ENCODE assay signal across 1 cellular context in the genomic region with DNA sequence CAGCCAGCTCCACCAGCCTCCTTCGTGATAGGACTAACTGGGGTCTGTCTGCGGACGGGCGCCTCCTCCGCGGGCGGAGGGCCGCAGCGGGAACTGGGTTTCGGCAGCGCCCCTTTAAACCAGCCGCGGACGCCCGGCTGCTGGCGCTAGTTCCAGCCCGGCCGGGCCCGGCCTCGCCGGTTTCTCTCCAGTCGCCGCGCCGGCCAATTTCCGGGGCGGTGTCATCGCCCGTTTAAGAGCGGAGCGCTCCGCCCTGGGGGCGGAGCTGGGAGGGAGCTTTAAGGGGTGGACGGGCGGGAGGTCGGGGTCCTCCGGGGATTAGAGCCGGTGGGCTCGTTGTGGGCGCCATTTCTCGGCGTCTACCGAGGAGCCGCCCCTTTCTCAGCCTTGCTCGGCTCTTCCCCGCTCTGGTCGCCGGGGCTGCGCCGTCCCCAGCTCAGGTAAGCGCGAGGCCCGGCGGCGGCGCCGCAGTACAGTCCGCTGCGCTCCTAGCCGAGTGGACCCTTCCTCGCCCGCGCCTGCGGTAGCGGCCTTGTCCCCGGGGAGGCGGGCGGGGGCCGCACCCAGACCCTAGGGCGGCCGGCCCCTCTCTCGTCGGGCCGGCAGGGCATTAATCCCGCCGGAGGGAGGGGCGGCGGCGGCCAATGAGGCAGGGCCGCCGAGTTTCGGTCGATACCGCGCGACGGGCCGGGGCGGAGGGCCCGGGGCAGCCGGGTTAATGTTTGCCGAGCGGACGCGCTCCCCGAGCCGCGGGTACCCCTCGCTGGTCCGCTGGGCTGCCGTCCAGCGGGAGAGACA.
A peak's percentile ranks its signal among the peaks of the same experiment; 100 is the strongest.
TF ChIP-seq lines count a peak whose summit lies in the region.

Gene EPB41L5 (plus strand): TSS at position 307 of the 798 bp plus-strand sequence. CDS start 6,008 bp downstream, outside the sequence.

TF ChIP-seq in HepG2, 621 proteins besides CTCF, POLR2A, EP300 and RAD21 (continued from another document and continues in another):
- TF ChIP-seq, protein P1, sequence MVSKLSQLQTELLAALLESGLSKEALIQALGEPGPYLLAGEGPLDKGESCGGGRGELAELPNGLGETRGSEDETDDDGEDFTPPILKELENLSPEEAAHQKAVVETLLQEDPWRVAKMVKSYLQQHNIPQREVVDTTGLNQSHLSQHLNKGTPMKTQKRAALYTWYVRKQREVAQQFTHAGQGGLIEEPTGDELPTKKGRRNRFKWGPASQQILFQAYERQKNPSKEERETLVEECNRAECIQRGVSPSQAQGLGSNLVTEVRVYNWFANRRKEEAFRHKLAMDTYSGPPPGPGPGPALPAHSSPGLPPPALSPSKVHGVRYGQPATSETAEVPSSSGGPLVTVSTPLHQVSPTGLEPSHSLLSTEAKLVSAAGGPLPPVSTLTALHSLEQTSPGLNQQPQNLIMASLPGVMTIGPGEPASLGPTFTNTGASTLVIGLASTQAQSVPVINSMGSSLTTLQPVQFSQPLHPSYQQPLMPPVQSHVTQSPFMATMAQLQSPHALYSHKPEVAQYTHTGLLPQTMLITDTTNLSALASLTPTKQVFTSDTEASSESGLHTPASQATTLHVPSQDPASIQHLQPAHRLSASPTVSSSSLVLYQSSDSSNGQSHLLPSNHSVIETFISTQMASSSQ (IDR thresholded peaks at IDR 0.05; ENCODE audit: low read depth), result peak; percentile 77; the same call in 1 of the 2 replicates
- TF ChIP-seq, protein P1 (CRISPR knock-in tag; IDR thresholded peaks at IDR 0.05; ENCODE audit: borderline replicate concordance), result peak; percentile 96
- TF ChIP-seq RFXAP (CRISPR knock-in tag; IDR thresholded peaks at IDR 0.05; ENCODE audit: borderline replicate concordance) (peak; percentile 94), ZNF674 (CRISPR knock-in tag; IDR thresholded peaks at IDR 0.05; ENCODE audit: low read depth) (no peak), DNMT1 (CRISPR knock-in tag; IDR thresholded peaks at IDR 0.05) (no peak), FOXK2 (IDR thresholded peaks at IDR 0.05) (no peak), ARNTL (CRISPR knock-in tag; IDR thresholded peaks at IDR 0.05) (peak; percentile 92), NCOA2 (CRISPR knock-in tag; IDR thresholded peaks at IDR 0.05) (peak; percentile 50; the same call in 1 of the 2 replicates), BCL6 (CRISPR knock-in tag; IDR thresholded peaks at IDR 0.05) (peak; percentile 61), ZHX1 (CRISPR knock-in tag; IDR thresholded peaks at IDR 0.05; ENCODE audit: low read depth) (peak; percentile 66), MYC (CRISPR knock-in tag; IDR thresholded peaks at IDR 0.05; ENCODE audit: borderline replicate concordance) (peak; percentile 81; the same call in 1 of the 2 replicates), BHLHE40 (IDR thresholded peaks at IDR 0.05; ENCODE audit: low read length) (no peak), FOXP4 (CRISPR knock-in tag; IDR thresholded peaks at IDR 0.05) (peak; percentile 63), ZNF646 (CRISPR knock-in tag; IDR thresholded peaks at IDR 0.05) (peak; percentile 77; the same call in 1 of the 2 replicates), ZNF737 (CRISPR knock-in tag; IDR thresholded peaks at IDR 0.05; ENCODE audit: borderline replicate concordance) (no peak), GABPB1 (CRISPR knock-in tag; IDR thresholded peaks at IDR 0.05) (peak; percentile 86), ZBTB3 (CRISPR knock-in tag; IDR thresholded peaks at IDR 0.05; ENCODE audit: borderline replicate concordance, low read depth) (0 out of 2 replicates have a peak, but pooled peaks have one; percentile 15), ZNF562 (CRISPR knock-in tag; IDR thresholded peaks at IDR 0.05; ENCODE audit: borderline replicate concordance) (peak; percentile 64; the same call in 1 of the 2 replicates), HBP1 (CRISPR knock-in tag; IDR thresholded peaks at IDR 0.05; ENCODE audit: low read depth) (no peak; the same call in 1 of the 2 replicates)
- TF ChIP-seq, protein P2, sequence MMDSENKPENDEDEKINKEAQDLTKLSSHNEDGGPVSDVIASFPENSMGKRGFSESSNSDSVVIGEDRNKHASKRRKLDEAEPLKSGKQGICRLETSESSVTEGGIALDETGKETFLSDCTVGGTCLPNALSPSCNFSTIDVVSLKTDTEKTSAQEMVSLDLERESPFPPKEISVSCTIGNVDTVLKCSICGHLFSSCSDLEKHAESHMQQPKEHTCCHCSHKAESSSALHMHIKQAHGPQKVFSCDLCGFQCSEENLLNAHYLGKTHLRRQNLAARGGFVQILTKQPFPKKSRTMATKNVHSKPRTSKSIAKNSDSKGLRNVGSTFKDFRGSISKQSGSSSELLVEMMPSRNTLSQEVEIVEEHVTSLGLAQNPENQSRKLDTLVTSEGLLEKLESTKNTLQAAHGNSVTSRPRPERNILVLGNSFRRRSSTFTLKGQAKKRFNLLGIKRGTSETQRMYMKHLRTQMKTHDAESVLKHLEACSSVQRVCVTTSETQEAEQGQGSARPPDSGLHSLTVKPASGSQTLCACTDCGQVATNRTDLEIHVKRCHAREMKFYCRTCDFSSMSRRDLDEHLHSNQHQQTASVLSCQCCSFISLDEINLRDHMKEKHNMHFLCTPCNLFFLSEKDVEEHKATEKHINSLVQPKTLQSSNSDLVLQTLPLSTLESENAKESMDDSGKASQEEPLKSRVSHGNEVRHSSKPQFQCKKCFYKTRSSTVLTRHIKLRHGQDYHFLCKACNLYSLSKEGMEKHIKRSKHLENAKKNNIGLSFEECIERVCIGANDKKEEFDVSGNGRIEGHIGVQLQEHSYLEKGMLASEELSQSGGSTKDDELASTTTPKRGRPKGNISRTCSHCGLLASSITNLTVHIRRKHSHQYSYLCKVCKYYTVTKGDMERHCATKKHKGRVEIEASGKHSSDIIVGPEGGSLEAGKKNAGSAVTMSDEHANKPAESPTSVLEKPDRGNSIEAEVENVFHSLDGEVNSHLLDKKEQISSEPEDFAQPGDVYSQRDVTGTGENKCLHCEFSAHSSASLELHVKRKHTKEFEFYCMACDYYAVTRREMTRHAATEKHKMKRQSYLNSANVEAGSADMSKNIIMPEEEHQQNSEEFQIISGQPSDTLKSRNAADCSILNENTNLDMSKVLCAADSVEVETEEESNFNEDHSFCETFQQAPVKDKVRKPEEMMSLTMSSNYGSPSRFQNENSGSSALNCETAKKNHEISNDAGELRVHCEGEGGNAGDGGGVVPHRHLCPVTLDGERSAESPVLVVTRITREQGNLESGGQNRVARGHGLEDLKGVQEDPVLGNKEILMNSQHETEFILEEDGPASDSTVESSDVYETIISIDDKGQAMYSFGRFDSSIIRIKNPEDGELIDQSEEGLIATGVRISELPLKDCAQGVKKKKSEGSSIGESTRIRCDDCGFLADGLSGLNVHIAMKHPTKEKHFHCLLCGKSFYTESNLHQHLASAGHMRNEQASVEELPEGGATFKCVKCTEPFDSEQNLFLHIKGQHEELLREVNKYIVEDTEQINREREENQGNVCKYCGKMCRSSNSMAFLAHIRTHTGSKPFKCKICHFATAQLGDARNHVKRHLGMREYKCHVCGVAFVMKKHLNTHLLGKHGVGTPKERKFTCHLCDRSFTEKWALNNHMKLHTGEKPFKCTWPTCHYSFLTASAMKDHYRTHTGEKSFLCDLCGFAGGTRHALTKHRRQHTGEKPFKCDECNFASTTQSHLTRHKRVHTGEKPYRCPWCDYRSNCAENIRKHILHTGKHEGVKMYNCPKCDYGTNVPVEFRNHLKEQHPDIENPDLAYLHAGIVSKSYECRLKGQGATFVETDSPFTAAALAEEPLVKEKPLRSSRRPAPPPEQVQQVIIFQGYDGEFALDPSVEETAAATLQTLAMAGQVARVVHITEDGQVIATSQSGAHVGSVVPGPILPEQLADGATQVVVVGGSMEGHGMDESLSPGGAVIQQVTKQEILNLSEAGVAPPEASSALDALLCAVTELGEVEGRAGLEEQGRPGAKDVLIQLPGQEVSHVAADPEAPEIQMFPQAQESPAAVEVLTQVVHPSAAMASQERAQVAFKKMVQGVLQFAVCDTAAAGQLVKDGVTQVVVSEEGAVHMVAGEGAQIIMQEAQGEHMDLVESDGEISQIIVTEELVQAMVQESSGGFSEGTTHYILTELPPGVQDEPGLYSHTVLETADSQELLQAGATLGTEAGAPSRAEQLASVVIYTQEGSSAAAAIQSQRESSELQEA (CRISPR knock-in tag; IDR thresholded peaks at IDR 0.05; ENCODE audit: not compliant biosample characterization), result peak; percentile 91
